In the genomic region with DNA sequence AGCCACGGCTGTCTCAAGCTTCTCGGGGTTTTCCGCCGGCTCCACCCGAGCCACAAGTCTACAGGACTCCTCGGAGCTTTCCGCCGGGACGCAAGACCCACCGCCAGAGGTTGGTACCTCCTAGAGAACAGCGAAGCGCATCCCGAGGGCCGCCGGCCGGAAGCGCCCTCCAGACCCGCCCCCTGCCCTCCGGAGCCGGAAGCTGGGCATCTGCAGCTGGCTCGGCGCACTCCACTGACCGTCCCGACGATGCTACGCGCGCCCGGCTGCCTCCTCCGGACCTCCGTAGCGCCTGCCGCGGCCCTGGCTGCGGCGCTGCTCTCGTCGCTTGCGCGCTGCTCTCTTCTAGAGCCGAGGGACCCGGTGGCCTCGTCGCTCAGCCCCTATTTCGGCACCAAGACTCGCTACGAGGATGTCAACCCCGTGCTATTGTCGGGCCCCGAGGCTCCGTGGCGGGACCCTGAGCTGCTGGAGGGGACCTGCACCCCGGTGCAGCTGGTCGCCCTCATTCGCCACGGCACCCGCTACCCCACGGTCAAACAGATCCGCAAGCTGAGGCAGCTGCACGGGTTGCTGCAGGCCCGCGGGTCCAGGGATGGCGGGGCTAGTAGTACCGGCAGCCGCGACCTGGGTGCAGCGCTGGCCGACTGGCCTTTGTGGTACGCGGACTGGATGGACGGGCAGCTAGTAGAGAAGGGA, we compare ENCODE assay signal across 8 cellular contexts. TPM values are rescaled to one million over a fixed set of nuclear protein-coding genes. Genes with fewer than 3 reads are reported as not detected.
DNase-seq lines count a peak whose midpoint lies in the region; ATAC-seq and TF ChIP-seq lines count a peak whose summit lies in the region.

Gene MINPP1 (plus strand): TSS at position 227 of the 699 bp plus-strand sequence. CDS start 23 bp downstream, at position 250.

- H3K27ac ChIP-seq in coronary artery (peak within 1 kb of the TSS; percentile 63 to 84), layer of hippocampus (ENCODE audit: low read depth, low read length) (peak within 1 kb of the TSS; percentile 57)

- H3K27me3 Mint-ChIP-seq in activated CD4-positive, alpha-beta T cell treated with anti-CD3 and anti-CD28 coated beads, Interleukin-2, amount 10 ng/mL, durations not matched to agents 7 days and 5 days = peaks cover 8% of the 10 kb centered on the region

- H3K36me3 Mint-ChIP-seq in activated CD4-positive, alpha-beta T cell treated with anti-CD3 and anti-CD28 coated beads, Interleukin-2, amount 10 ng/mL, durations not matched to agents 7 days and 5 days (ENCODE audit: low read depth) = peaks cover 11% of the 10 kb centered on the region

- CTCF ChIA-PET in activated CD4-positive, alpha-beta T cell treated with anti-CD3 and anti-CD28 coated beads, Interleukin-2, amount 10 ng/mL, durations not matched to agents 7 days and 5 days (lab: Charles Lee) = interaction anchor here (0.6 to 1.3 kb wide), 4 partner anchors 17 to 292 kb away, joined by 3 to 4 read pairs (median 3); no protein-coding TSS in a partner anchor

- DNase-seq in AG20443 (ENCODE audit: low spot score) (peak; percentile 97), NCI-H460 (ENCODE audit: extremely low read depth, low read depth) (peak; percentile 68), coronary artery (ENCODE audit: low spot score) (peak; percentile 87)
- DNase-seq in activated CD4-positive, alpha-beta T cell treated with anti-CD3 and anti-CD28 coated beads, Interleukin-2, amount 10 ng/mL, durations not matched to agents 7 days and 5 days = peak; percentile 64
- peak; percentile 92 for DNase-seq in stimulated activated CD4-positive, alpha-beta T cell treated with anti-CD3 and anti-CD28 coated beads, Interleukin-1b, Interleukin-23, amount 100 ng/mL, for 48 hours

- peak; percentile 91 for ATAC-seq in GM18907 (IDR thresholded peaks at IDR 0.05; ENCODE audit: unreplicated experiment)
- peak; percentile 87 for ATAC-seq in HG03135 (IDR thresholded peaks at IDR 0.05; ENCODE audit: unreplicated experiment)

- peaks cover 31% of the 10 kb centered on the region for H3K4me1 Mint-ChIP-seq in activated CD4-positive, alpha-beta T cell treated with anti-CD3 and anti-CD28 coated beads, Interleukin-2, amount 10 ng/mL, durations not matched to agents 7 days and 5 days

- no peaks in the 10 kb centered on the region for H3K27me3 ChIP-seq in layer of hippocampus (ENCODE audit: control insufficient read depth, insufficient read depth, low read length)

- POLR2A ChIA-PET in activated CD4-positive, alpha-beta T cell treated with anti-CD3 and anti-CD28 coated beads, Interleukin-2, amount 10 ng/mL, durations not matched to agents 7 days and 5 days (lab: Charles Lee) = interaction anchor here (0.5 kb wide), 1 partner anchor 28 kb away, joined by 3 read pairs; no protein-coding TSS in a partner anchor

- peak within 1 kb of the TSS; percentile 84 for H3K4me3 Mint-ChIP-seq in activated CD4-positive, alpha-beta T cell treated with anti-CD3 and anti-CD28 coated beads, Interleukin-2, amount 10 ng/mL, durations not matched to agents 7 days and 5 days

- H3K9me3 Mint-ChIP-seq in activated CD4-positive, alpha-beta T cell treated with anti-CD3 and anti-CD28 coated beads, Interleukin-2, amount 10 ng/mL, durations not matched to agents 7 days and 5 days = no peaks in the 10 kb centered on the region

- peak within 1 kb of the TSS; percentile 93 for H3K4me3 ChIP-seq in coronary artery

- peak within 1 kb of the TSS; percentile 82 for H3K27ac Mint-ChIP-seq in activated CD4-positive, alpha-beta T cell treated with anti-CD3 and anti-CD28 coated beads, Interleukin-2, amount 10 ng/mL, durations not matched to agents 7 days and 5 days

- TF ChIP-seq CTCF in coronary artery (IDR thresholded peaks at IDR 0.05) = no peak

RNA-seq across cellular contexts. Expression of gene MINPP1, which starts in this region (rescaled TPM):
- 36.6 and 39.6 TPM in 2 replicates for total RNA-seq in NCI-H460 (2014; rRNA removed; shearing (Covaris generic))
- polyA plus RNA-seq in NCI-H460 (2014; cell fraction: nucleus; rRNA removed) = 42.6 and 48.6 TPM in 2 replicates
- 1 to 10 TPM; 8.6 to 9.5 TPM for total RNA-seq in activated CD4-positive, alpha-beta T cell treated with anti-CD3 and anti-CD28 coated beads, Interleukin-2, amount 10 ng/mL, durations not matched to agents 7 days and 5 days

Comparison
In these comparisons a context has a peak if more than half of its experiments do, and no peak if none do; other contexts are left out.
1. Peak in every context shown above with its lines: DNase-seq, ATAC-seq, H3K4me3 ChIP-seq and H3K27ac ChIP-seq.